25 cellular contexts compared by ENCODE assay signal in genomic region chr7:620885-621284, GRCh38.
A peak's percentile ranks its signal among the peaks of the same experiment; 100 is the strongest.
DNase-seq lines count a peak whose midpoint lies in the region; ATAC-seq and TF ChIP-seq lines count a peak whose summit lies in the region.
"Had no signal": no experiment of that assay in that cellular context is flagged by ENCODE, and none has a peak within 500 bp of the region (broad histone marks: within the 10 kb centered on the region; RNA-seq: fewer than 3 reads in every experiment).

No MANE protein-coding gene starts in this region.

- no peaks in the 10 kb centered on the region for H3K27me3 ChIP-seq in CD8-positive, alpha-beta T cell (ENCODE audit: insufficient read depth, low read length)
- H3K27me3 ChIP-seq: BLaER1 treated with 17β-estradiol and CSF1 and Interleukin-3, amounts not matched to agents 10 nM and 100 nM; esophagus squamous epithelium; pancreas; right lobe of liver; suprapubic skin had no signal

- intact Hi-C loops in CD8-positive, alpha-beta T cell (cut with DNase I, micrococcal nuclease) = no loop called here
- intact Hi-C loops in activated CD4-positive, alpha-beta memory T cell treated with anti-CD3 and anti-CD28 coated beads for 36 hours (cut with micrococcal nuclease) = loop anchor here (2.0 kb wide), 1 partner anchor 20 kb away; no protein-coding TSS in a partner anchor

- no peak overlapping the region for H3K4me3 ChIP-seq in CD8-positive, alpha-beta T cell (ENCODE audit: low read depth, low read length)
- H3K4me3 ChIP-seq: A549; BLaER1 treated with 17β-estradiol and CSF1 and Interleukin-3, amounts not matched to agents 10 nM and 100 nM; esophagus squamous epithelium; GM23248; pancreas; right lobe of liver; suprapubic skin had no signal

- H3K9me3 ChIP-seq in CD8-positive, alpha-beta T cell (ENCODE audit: low read length) = peaks cover 12% of the 10 kb centered on the region
- H3K9me3 ChIP-seq: pancreas, suprapubic skin had no signal

- peak overlapping the region; percentile 18 for H3K4me3 Mint-ChIP-seq in T-helper 2 cell treated with Interferon-gamma antibody and Interleukin-4, amounts not matched to agents 5 μg/mL and 100 μg/mL, for 36 hours
- no peak overlapping the region for H3K4me3 Mint-ChIP-seq in CD8-positive, alpha-beta T cell
- H3K4me3 Mint-ChIP-seq in activated CD4-positive, alpha-beta memory T cell treated with anti-CD3 and anti-CD28 coated beads for 36 hours = no peak overlapping the region
- H3K4me3 Mint-ChIP-seq in effector memory CD8-positive, alpha-beta T cell = peak overlapping the region in 1 of 2 donors; percentile 57

- peaks cover 59% of the 10 kb centered on the region for H3K9me3 Mint-ChIP-seq in T-helper 2 cell treated with Interferon-gamma antibody and Interleukin-4, amounts not matched to agents 5 μg/mL and 100 μg/mL, for 36 hours
- peaks cover 22% of the 10 kb centered on the region for H3K9me3 Mint-ChIP-seq in CD8-positive, alpha-beta T cell
- H3K9me3 Mint-ChIP-seq in activated CD4-positive, alpha-beta memory T cell treated with anti-CD3 and anti-CD28 coated beads for 36 hours = peaks cover 45% of the 10 kb centered on the region
- H3K9me3 Mint-ChIP-seq in effector memory CD8-positive, alpha-beta T cell = peaks cover 12 to 27% of the 10 kb centered on the region in 2 donors

- peaks cover 31% of the 10 kb centered on the region for H3K4me1 Mint-ChIP-seq in T-helper 2 cell treated with Interferon-gamma antibody and Interleukin-4, amounts not matched to agents 5 μg/mL and 100 μg/mL, for 36 hours (ENCODE audit: low read depth)
- peaks cover 52% of the 10 kb centered on the region for H3K4me1 Mint-ChIP-seq in CD8-positive, alpha-beta T cell (ENCODE audit: low read depth)
- H3K4me1 Mint-ChIP-seq in activated CD4-positive, alpha-beta memory T cell treated with anti-CD3 and anti-CD28 coated beads for 36 hours (ENCODE audit: low read depth) = peaks cover 43% of the 10 kb centered on the region
- H3K4me1 Mint-ChIP-seq in effector memory CD8-positive, alpha-beta T cell (ENCODE audit: low read depth in 2 of 2) = peaks cover 31 to 36% of the 10 kb centered on the region in 2 donors

- CTCF ChIA-PET in CD8-positive, alpha-beta T cell (lab: Charles Lee) = interaction anchor here (1.5 kb wide), 1 partner anchor 52 kb away, joined by 3 read pairs; no protein-coding TSS in a partner anchor
- CTCF ChIA-PET in activated CD4-positive, alpha-beta memory T cell treated with anti-CD3 and anti-CD28 coated beads for 36 hours (lab: Charles Lee) = interaction anchor here (1.0 kb wide), 1 partner anchor 14 kb away, joined by 3 read pairs; no protein-coding TSS in a partner anchor

- no peak for ATAC-seq in CD8-positive, alpha-beta T cell
- no peak for ATAC-seq in effector memory CD8-positive, alpha-beta T cell (replicated peaks)
- ATAC-seq in HG02885 (IDR thresholded peaks at IDR 0.05; ENCODE audit: poor library complexity, unreplicated experiment) = no peak
- ATAC-seq: A549, right lobe of liver had no signal

- DNase-seq in T-helper 2 cell treated with Interferon-gamma antibody and Interleukin-4, amounts not matched to agents 5 μg/mL and 100 μg/mL, for 36 hours (ENCODE audit: low spot score) = no peak
- no peak for DNase-seq in T-helper 2 cell
- no peak for DNase-seq in CD8-positive, alpha-beta T cell
- no peak for DNase-seq in activated CD4-positive, alpha-beta memory T cell treated with anti-CD3 and anti-CD28 coated beads for 36 hours
- DNase-seq in effector memory CD8-positive, alpha-beta T cell = no peak
- no peak for DNase-seq in DMS153 (lab: John Stamatoyannopoulos, UW)
- DNase-seq in AML-193 (lab: John Stamatoyannopoulos, UW) = no peak
- DNase-seq: cerebellar nuclear complex; effector CD4-positive, alpha-beta T cell; esophagus squamous epithelium; GDM1; GM23248; NCI-H1694 treated with DMSO at 0.1 percent for 48 hours; NCI-H82; pancreas; PC-3; right lobe of liver; SHP77 treated with DMSO at 0.1 percent for 48 hours; stimulated activated CD4-positive, alpha-beta T cell treated with anti-CD3 and anti-CD28 coated beads, Interleukin-15, amount 100 ng/mL, for 24 hours; WERI-Rb-1 had no signal

- H3K36me3 ChIP-seq in CD8-positive, alpha-beta T cell (ENCODE audit: insufficient read depth, low read length) = no peaks in the 10 kb centered on the region
- H3K36me3 ChIP-seq: esophagus squamous epithelium, pancreas, right lobe of liver, suprapubic skin, WERI-Rb-1 had no signal

- no peak for TF ChIP-seq CTCF in CD8-positive, alpha-beta T cell (IDR thresholded peaks at IDR 0.05)

- H3K27ac Mint-ChIP-seq in T-helper 2 cell treated with Interferon-gamma antibody and Interleukin-4, amounts not matched to agents 5 μg/mL and 100 μg/mL, for 36 hours = peak overlapping the region; percentile 66
- peak overlapping the region; percentile 100 for H3K27ac Mint-ChIP-seq in CD8-positive, alpha-beta T cell
- H3K27ac Mint-ChIP-seq in activated CD4-positive, alpha-beta memory T cell treated with anti-CD3 and anti-CD28 coated beads for 36 hours = peak overlapping the region; percentile 97
- H3K27ac Mint-ChIP-seq in effector memory CD8-positive, alpha-beta T cell = peak overlapping the region; percentile 94 to 96

- peaks cover 49% of the 10 kb centered on the region for H3K36me3 Mint-ChIP-seq in T-helper 2 cell treated with Interferon-gamma antibody and Interleukin-4, amounts not matched to agents 5 μg/mL and 100 μg/mL, for 36 hours (ENCODE audit: low read depth)
- H3K36me3 Mint-ChIP-seq in CD8-positive, alpha-beta T cell = peaks cover 48% of the 10 kb centered on the region
- peaks cover 48% of the 10 kb centered on the region for H3K36me3 Mint-ChIP-seq in activated CD4-positive, alpha-beta memory T cell treated with anti-CD3 and anti-CD28 coated beads for 36 hours
- H3K36me3 Mint-ChIP-seq in effector memory CD8-positive, alpha-beta T cell (ENCODE audit: insufficient read depth) = peaks cover 20% of the 10 kb centered on the region

- H3K27me3 Mint-ChIP-seq in T-helper 2 cell treated with Interferon-gamma antibody and Interleukin-4, amounts not matched to agents 5 μg/mL and 100 μg/mL, for 36 hours (ENCODE audit: low read depth) = no peaks in the 10 kb centered on the region
- H3K27me3 Mint-ChIP-seq in CD8-positive, alpha-beta T cell (ENCODE audit: low read depth) = no peaks in the 10 kb centered on the region
- H3K27me3 Mint-ChIP-seq in activated CD4-positive, alpha-beta memory T cell treated with anti-CD3 and anti-CD28 coated beads for 36 hours = no peaks in the 10 kb centered on the region
- H3K27me3 Mint-ChIP-seq in effector memory CD8-positive, alpha-beta T cell = no peaks in the 10 kb centered on the region

- POLR2A ChIA-PET in CD8-positive, alpha-beta T cell (lab: Charles Lee) = interaction anchor here (1.3 to 1.5 kb wide), 2 partner anchors 11 to 91 kb away, joined by 3 read pairs; no protein-coding TSS in a partner anchor
- POLR2A ChIA-PET in activated CD4-positive, alpha-beta memory T cell treated with anti-CD3 and anti-CD28 coated beads for 36 hours (lab: Charles Lee) = no interaction called here

- peaks cover 41% of the 10 kb centered on the region for H3K4me1 ChIP-seq in CD8-positive, alpha-beta T cell (ENCODE audit: insufficient read depth, low read length)
- H3K4me1 ChIP-seq: A549, pancreas, right lobe of liver had no signal

- no peak overlapping the region for H3K27ac ChIP-seq in CD8-positive, alpha-beta T cell (ENCODE audit: low read depth, low read length)
- H3K27ac ChIP-seq: A549; BLaER1 treated with 17β-estradiol and CSF1 and Interleukin-3, amounts not matched to agents 10 nM and 100 nM; GM23248; HL-60; pancreas; right lobe of liver; suprapubic skin; WERI-Rb-1 had no signal
